ENCODE assay signal across 22 cellular contexts in the genomic region with DNA sequence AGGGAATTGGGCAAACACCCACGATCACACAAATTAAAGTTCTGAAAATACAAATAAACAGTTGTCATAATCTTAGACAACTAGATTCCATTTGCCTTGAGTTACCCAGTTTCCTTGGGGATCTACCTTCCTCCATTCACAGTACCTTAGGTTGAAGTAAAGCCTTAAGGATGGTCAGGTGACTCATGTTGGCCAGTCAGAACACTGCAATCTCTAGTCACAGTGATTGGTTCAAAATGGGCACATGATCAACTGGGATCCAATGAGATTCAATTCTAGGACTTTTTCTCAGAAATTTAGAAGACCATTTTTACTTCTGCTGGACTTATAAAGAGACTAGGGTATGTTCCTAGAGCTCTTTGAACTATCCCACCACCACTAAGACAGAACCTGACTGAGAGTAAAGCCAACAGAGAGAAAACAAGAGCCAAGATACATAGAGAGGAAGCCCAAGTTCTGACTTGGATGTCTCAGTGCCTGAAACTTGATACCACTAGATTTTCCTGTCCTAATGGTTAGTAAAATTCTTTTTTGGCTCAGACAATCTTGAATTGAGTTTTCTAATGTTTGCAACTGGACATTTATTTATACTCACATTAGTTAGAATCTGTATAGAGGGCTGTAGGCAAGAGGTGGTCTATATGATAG. TPM values are rescaled to one million over a fixed set of nuclear protein-coding genes. Genes with fewer than 3 reads are reported as not detected.
"Had no signal": no experiment of that assay in that cellular context is flagged by ENCODE, and none has a peak within 500 bp of the region (broad histone marks: within the 10 kb centered on the region; RNA-seq: fewer than 3 reads in every experiment).

No MANE protein-coding gene starts in this region.

- H3K4me1 ChIP-seq: adrenal gland, esophagus squamous epithelium, foreskin keratinocyte, uterus had no signal

- FAIRE-seq: endothelial cell of umbilical vein, kidney had no signal

- H3K36me3 ChIP-seq: adrenal gland, esophagus squamous epithelium, left ventricle myocardium inferior, transverse colon, uterus had no signal

- DNase-seq: activated CD4-positive, alpha-beta T cell treated with anti-CD3 and anti-CD28 coated beads, Interleukin-2, amount 50 U/mL, for 1 hour; activated CD8-positive, alpha-beta memory T cell treated with anti-CD3 and anti-CD28 coated beads, Interleukin-2, amount 50 U/mL, for 4 hours; activated effector memory CD4-positive, alpha-beta T cell treated with Interleukin-2 at 50 U/mL for 16 hours; activated T-cell treated with anti-CD3 and anti-CD28 coated beads, Interleukin-2, amount 50 U/mL, for 4 hours; dermis blood vessel endothelial cell; effector memory CD4-positive, alpha-beta T cell; esophagus squamous epithelium; foreskin keratinocyte; kidney; left ventricle myocardium inferior; nephron progenitor cell; nucleus accumbens; retina; stimulated activated CD4-positive, alpha-beta T cell treated with anti-CD3 and anti-CD28 coated beads, Interleukin-2, amount 100 ng/mL, for 24 hours; stimulated activated naive CD4-positive, alpha-beta T cell treated with Interleukin-2 at 50 U/mL for 16 hours; T-helper 1 cell; T-helper 9 cell; transverse colon had no signal

- H3K27me3 ChIP-seq: adrenal gland, esophagus squamous epithelium, transverse colon, uterus had no signal

- H3K9me3 ChIP-seq: adrenal gland, esophagus squamous epithelium, left ventricle myocardium inferior, transverse colon, uterus had no signal

- ATAC-seq: activated T-cell treated with anti-CD3 and anti-CD28 coated beads, Interleukin-2, amount 50 U/mL, for 4 hours; foreskin keratinocyte had no signal

- H3K4me3 ChIP-seq: adrenal gland, esophagus squamous epithelium, left ventricle myocardium inferior, transverse colon, uterus had no signal

- H3K27ac ChIP-seq: adrenal gland, esophagus squamous epithelium, foreskin keratinocyte, transverse colon, uterus had no signal

RNA-seq across cellular contexts. Expression of a gene that starts 8.6 kb away (rescaled TPM):
- total RNA-seq: chondrocyte, foreskin keratinocyte had no signal
- polyA plus RNA-seq: endothelial cell of umbilical vein, foreskin keratinocyte had no signal
